In genomic region chr5:150565868-150566267, GRCh38 we compare ENCODE assay signal across 22 cellular contexts.
"Had no signal": no experiment of that assay in that cellular context is flagged by ENCODE, and none has a peak within 500 bp of the region (broad histone marks: within the 10 kb centered on the region; RNA-seq: fewer than 3 reads in every experiment).

No MANE protein-coding gene starts in this region.

- H3K9me3 ChIP-seq: left ventricle myocardium inferior, lower lobe of right lung, prostate gland, right atrium auricular region, spleen, thoracic aorta, vagina had no signal

- H3K27me3 ChIP-seq: dorsolateral prefrontal cortex, right atrium auricular region, spleen, tibial nerve, vagina had no signal

- H3K4me1 ChIP-seq: prostate gland, vagina had no signal

- FAIRE-seq: frontal cortex had no signal

- H3K36me3 ChIP-seq: left ventricle myocardium inferior, lower lobe of right lung, prostate gland, right atrium auricular region, spleen, thoracic aorta, tibial nerve, vagina had no signal

- DNase-seq: effector CD4-positive, alpha-beta T cell; hypothalamus; immature natural killer cell; islet precursor cell; kidney glomerular epithelial cell; left colon; left ventricle myocardium inferior; lower lobe of right lung; naive thymus-derived CD8-positive, alpha-beta T cell; nephron progenitor cell; nucleus accumbens; spleen; stimulated activated CD4-positive, alpha-beta T cell treated with anti-CD3 and anti-CD28 coated beads, Interleukin-4, amount 100 ng/mL, for 4 hours had no signal

- H3K27ac ChIP-seq: dorsolateral prefrontal cortex, left ventricle myocardium inferior, lower lobe of right lung, prostate gland, right atrium auricular region, skin epidermis, spleen, thoracic aorta, tibial nerve, vagina had no signal

- H3K4me3 ChIP-seq: dorsolateral prefrontal cortex, left ventricle myocardium inferior, lower lobe of right lung, prostate gland, right atrium auricular region, skin epidermis, spleen, thoracic aorta, tibial nerve, vagina had no signal

- ATAC-seq: left colon; lower lobe of right lung; naive thymus-derived CD8-positive, alpha-beta T cell; stimulated activated memory B cell treated with anti-CD40 and anti-IgM and Interleukin-4, amounts not matched to agents 10 μg/mL and 1 μg/mL and 100 μg/mL, for 72 hours had no signal
